13 cellular contexts compared by ENCODE assay signal in genomic region chr9:134787601-134788531, GRCh38.
A peak's percentile ranks its signal among the peaks of the same experiment; 100 is the strongest.
DNase-seq lines count a peak whose midpoint lies in the region; ATAC-seq and TF ChIP-seq lines count a peak whose summit lies in the region.
"Had no signal": no experiment of that assay in that cellular context is flagged by ENCODE, and none has a peak within 500 bp of the region (broad histone marks: within the 10 kb centered on the region; RNA-seq: fewer than 3 reads in every experiment).

No MANE protein-coding gene starts in this region.

- H3K9me3 ChIP-seq in right cardiac atrium (ENCODE audit: control insufficient read depth, low read length) (no peaks in the 10 kb centered on the region), ovary (no peaks in the 10 kb centered on the region)

- no peak for TF ChIP-seq EP300 in ovary (IDR thresholded peaks at IDR 0.05)

- 78% methylated on average over 8 of the region's 8 CpGs for WGBS in right cardiac atrium
- 89 to 92% (median 92%) methylated on average over 7 to 8 of the region's 8 CpGs for WGBS in ovary, 3 donors

- H3K27me3 ChIP-seq in right cardiac atrium (ENCODE audit: control insufficient read depth, insufficient read depth) (no peaks in the 10 kb centered on the region), ovary (no peaks in the 10 kb centered on the region)

- intact Hi-C loops in right cardiac atrium (cut with DNase I) = loop anchor here in 1 of 4 donors (10.0 kb wide), 1 partner anchor 197 kb away; no protein-coding TSS in a partner anchor
- intact Hi-C loops in cardiac septum (cut with DNase I) = loop anchor here (10.0 kb wide), 1 partner anchor 297 kb away; the partner anchor contains the start of gene OLFM1
- intact Hi-C loops in ovary (cut with DNase I) = no loop called here

- DNase-seq in right cardiac atrium (peak in 2 of 3 donors; percentile 12 to 13), cardiac septum (ENCODE audit: low spot score) (no peak), middle frontal gyrus (ENCODE audit: extremely low spot score, low spot score) (peak; percentile 33), putamen (ENCODE audit: low spot score) (peak; percentile 78), COLO668 (lab: John Stamatoyannopoulos, UW; ENCODE audit: unreplicated experiment) (no peak), COLO829 (ENCODE audit: low spot score) (no peak), ovary (no peak)
- DNase-seq: Calu3; CD8-positive, alpha-beta memory T cell; DMS 273 treated with DMSO at 0.1 percent for 48 hours; IMR-90 had no signal

- no peaks in the 10 kb centered on the region for H3K4me1 ChIP-seq in right cardiac atrium (ENCODE audit: control insufficient read depth, insufficient read depth, low read length)
- H3K4me1 ChIP-seq in ovary (ENCODE audit: insufficient read depth) = no peaks in the 10 kb centered on the region

- no peaks in the 10 kb centered on the region for H3K36me3 ChIP-seq in ovary

- no peak for TF ChIP-seq POLR2A in ovary (IDR thresholded peaks at IDR 0.05)

- TF ChIP-seq CTCF in ovary (IDR thresholded peaks at IDR 0.05) = no peak

- H3K27ac ChIP-seq in right cardiac atrium (ENCODE audit: low read length) (no peak overlapping the region), ovary (no peak overlapping the region)
- H3K27ac ChIP-seq: 22Rv1 had no signal

- ATAC-seq in right cardiac atrium (no peak), HG03571 (IDR thresholded peaks at IDR 0.05; ENCODE audit: unreplicated experiment) (no peak)

- H3K4me3 ChIP-seq in right cardiac atrium (ENCODE audit: low read length) = no peak overlapping the region
- H3K4me3 ChIP-seq in ovary = no peak overlapping the region

Comparison
In these comparisons a context has a peak if more than half of its experiments do, and no peak if none do; other contexts are left out.
1. DNase-seq: peak in right cardiac atrium (2 of 3), middle frontal gyrus (single experiment) and putamen (single experiment); none in cardiac septum (single experiment), COLO668 (single experiment), COLO829 (single experiment) and ovary (0 of 5).